8 cellular contexts compared by ENCODE assay signal in genomic region chr18:12703714-12704113, GRCh38. TPM values are rescaled to one million over a fixed set of nuclear protein-coding genes. Genes with fewer than 3 reads are reported as not detected.
A peak's percentile ranks its signal among the peaks of the same experiment; 100 is the strongest.
DNase-seq lines count a peak whose midpoint lies in the region; ATAC-seq, FAIRE-seq and TF ChIP-seq lines count a peak whose summit lies in the region.

No MANE protein-coding gene starts in this region.

- WGBS in suprapubic skin: 1% methylated on average over 2 of the region's 2 CpGs

- H3K79me2 ChIP-seq in Karpas-422 (ENCODE audit: low read length): peaks cover 86% of the 10 kb centered on the region

- H3K9ac ChIP-seq in Karpas-422 (ENCODE audit: low read length) (peak overlapping the region; percentile 93), adipocyte (ENCODE audit: low read length) (peak overlapping the region; percentile 100), kidney (ENCODE audit: low read length in 2 of 2) (peak overlapping the region; percentile 61 to 88)

- no peaks in the 10 kb centered on the region for H3K9me2 ChIP-seq in Karpas-422 (replicated peaks; ENCODE audit: insufficient read depth, low read length)

- TF ChIP-seq POLR2A in suprapubic skin (IDR thresholded peaks at IDR 0.05) (no peak), GM18505 (IDR thresholded peaks at IDR 0.05; ENCODE audit: borderline replicate concordance, extremely low read depth, insufficient read depth, insufficient read length) (no peak)

- intact Hi-C loops in kidney (cut with DNase I): no loop called here

- peaks cover 16% of the 10 kb centered on the region; the same call in 1 of the 2 replicates for H4K20me1 ChIP-seq in Karpas-422 (ENCODE audit: insufficient read depth, low read depth, low read length)

- H3K27ac ChIP-seq in Karpas-422 (ENCODE audit: low read length) (peak overlapping the region; percentile 73), kidney (ENCODE audit: low read depth in 2 of 2, low read length in 2 of 2) (no peak overlapping the region), suprapubic skin (peak overlapping the region; percentile 98)

- no peak for TF ChIP-seq CTCF in kidney (IDR thresholded peaks at IDR 0.05; ENCODE audit: borderline replicate concordance, extremely low read depth, insufficient read depth)
- no peak for TF ChIP-seq CTCF in suprapubic skin (IDR thresholded peaks at IDR 0.05)

- H3K4me2 ChIP-seq in Karpas-422 (ENCODE audit: low read depth, low read length, poor library complexity, severe bottlenecking): peak overlapping the region; percentile 69

- no peak overlapping the region for H2AFZ ChIP-seq in Karpas-422 (ENCODE audit: low read length)

- H3K4me1 ChIP-seq in Karpas-422 (ENCODE audit: low read length): peaks cover 33% of the 10 kb centered on the region
- H3K4me1 ChIP-seq in adipocyte (ENCODE audit: control insufficient read depth, insufficient read depth, low read length): peaks cover 32% of the 10 kb centered on the region
- peaks cover 11 to 18% of the 10 kb centered on the region in 2 donors for H3K4me1 ChIP-seq in kidney (ENCODE audit: control insufficient read depth in 1 of 2, insufficient read depth in 1 of 2, low read depth in 1 of 2, low read length in 2 of 2)
- peaks cover 35% of the 10 kb centered on the region for H3K4me1 ChIP-seq in suprapubic skin

- FAIRE-seq in kidney (lab: Jason Lieb, UNC): no peak

- H3K9me3 ChIP-seq in Karpas-422 (ENCODE audit: low read length) (no peaks in the 10 kb centered on the region), adipocyte (ENCODE audit: control insufficient read depth, low read length) (no peaks in the 10 kb centered on the region), kidney (ENCODE audit: control insufficient read depth in 1 of 2, low read length in 2 of 2) (no peaks in the 10 kb centered on the region), suprapubic skin (no peaks in the 10 kb centered on the region)

- H3K4me3 ChIP-seq in Karpas-422 (ENCODE audit: low read length): peak overlapping the region; percentile 95
- peak overlapping the region; percentile 100 for H3K4me3 ChIP-seq in adipocyte (ENCODE audit: low read length)
- peak overlapping the region; percentile 82 to 87 for H3K4me3 ChIP-seq in kidney (ENCODE audit: low read length in 2 of 2)
- peak overlapping the region; percentile 95 for H3K4me3 ChIP-seq in suprapubic skin

- TF ChIP-seq EP300 in suprapubic skin (IDR thresholded peaks at IDR 0.05): no peak

- H3K36me3 ChIP-seq in Karpas-422 (ENCODE audit: insufficient read depth, low read length) (peaks cover 23% of the 10 kb centered on the region), adipocyte (ENCODE audit: control insufficient read depth, insufficient read depth, low read length, severe bottlenecking) (peaks cover 23% of the 10 kb centered on the region), kidney (ENCODE audit: control insufficient read depth in 1 of 2, insufficient read depth in 2 of 2, low read length in 2 of 2) (peaks cover 5 to 12% of the 10 kb centered on the region in 2 donors), suprapubic skin (peaks cover 14% of the 10 kb centered on the region)

- ATAC-seq in GM21619 (IDR thresholded peaks at IDR 0.05; ENCODE audit: unreplicated experiment): no peak
- no peak for ATAC-seq in GM18909 (IDR thresholded peaks at IDR 0.05; ENCODE audit: poor library complexity, unreplicated experiment)
- ATAC-seq in GM18505 (IDR thresholded peaks at IDR 0.05; ENCODE audit: unreplicated experiment): no peak

- DNase-seq in DMS 273 treated with DMSO at 0.1 percent for 48 hours (lab: John Stamatoyannopoulos, UW) (peak; percentile 39), Karpas-422 (peak; percentile 79), adipocyte (ENCODE audit: low read depth) (peak; percentile 46), kidney (no peak), suprapubic skin (ENCODE audit: low spot score in 2 of 2) (no peak)

- H3K27me3 ChIP-seq in Karpas-422 (ENCODE audit: low read length): no peaks in the 10 kb centered on the region
- no peaks in the 10 kb centered on the region for H3K27me3 ChIP-seq in adipocyte (replicated peaks; ENCODE audit: control insufficient read depth, insufficient read depth, low read length)
- no peaks in the 10 kb centered on the region for H3K27me3 ChIP-seq in suprapubic skin

RNA-seq across cellular contexts. Expression of gene PSMG2, which starts 0.9 kb away (rescaled TPM):
- total RNA-seq in Karpas-422 (2014; rRNA removed; shearing (Covaris generic); ENCODE audit: low replicate concordance): 51.1 and 125 TPM in 2 replicates
- total RNA-seq in kidney (66.2 TPM), suprapubic skin (10 to 100 TPM; 53.1 to 72.1 (median 68.4) TPM)
- polyA plus RNA-seq in kidney (ENCODE audit: insufficient read depth, low read depth, low replicate concordance): 108 TPM

RNA-seq across cellular contexts. Expression of gene CEP76, which starts 1.2 kb away (rescaled TPM):
- total RNA-seq in Karpas-422 (2014; rRNA removed; shearing (Covaris generic); ENCODE audit: low replicate concordance): 13.1 and 13.5 TPM in 2 replicates
- 5.3 TPM for total RNA-seq in kidney
- polyA plus RNA-seq in kidney (ENCODE audit: insufficient read depth, low read depth, low replicate concordance): 2.0 TPM
- 10 to 100 TPM in 2 of 4 donors, 1 to 10 TPM in 2; 6.5 to 14.8 (median 11.3) TPM for total RNA-seq in suprapubic skin

RNA-seq across cellular contexts. Expression of gene SPIRE1, which starts 45.8 kb away (rescaled TPM):
- total RNA-seq in Karpas-422 (2014; rRNA removed; shearing (Covaris generic); ENCODE audit: low replicate concordance): 2.5 and 7.3 TPM in 2 replicates
- 35.1 TPM for total RNA-seq in kidney
- 12.3 TPM for polyA plus RNA-seq in kidney (ENCODE audit: insufficient read depth, low read depth, low replicate concordance)
- total RNA-seq in suprapubic skin: 10 to 100 TPM; 21.7 to 42.8 (median 25.2) TPM

Comparison
In these comparisons a context has a peak if more than half of its experiments do, and no peak if none do; other contexts are left out.
1. DNase-seq: peak in DMS 273 treated with DMSO at 0.1 percent for 48 hours (single experiment), Karpas-422 (single experiment) and adipocyte (single experiment); none in kidney (single experiment) and suprapubic skin (0 of 2).
2. H3K27ac ChIP-seq: peak in Karpas-422 (single experiment) and suprapubic skin (single experiment); none in kidney (0 of 2).
3. Peak in every context shown above with its lines, with median percentiles within 50 percentile points of each other: H3K4me3 ChIP-seq and H3K9ac ChIP-seq.